ENCODE assay signal across 11 cellular contexts in the genomic region with DNA sequence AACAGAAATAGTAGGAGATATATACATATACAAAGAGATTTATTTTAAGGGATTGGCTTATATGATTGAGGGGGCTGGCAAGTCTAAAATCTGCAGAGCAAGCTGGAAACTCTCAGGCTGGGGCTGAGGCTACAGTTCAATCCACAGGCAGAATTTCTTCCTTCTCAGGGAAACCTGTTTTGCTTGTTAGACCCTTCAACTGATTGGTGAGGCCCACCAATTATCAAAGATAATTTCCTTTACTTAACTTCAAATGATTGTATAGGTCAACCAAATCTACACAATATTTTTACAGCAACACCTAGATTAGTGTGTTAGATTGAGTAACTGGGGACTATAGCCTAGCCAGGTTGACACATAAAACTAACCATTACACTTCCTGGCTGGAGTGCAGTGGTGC. TPM values are rescaled to one million over a fixed set of nuclear protein-coding genes. Genes with fewer than 3 reads are reported as not detected.
"Had no signal": no experiment of that assay in that cellular context is flagged by ENCODE, and none has a peak within 500 bp of the region (broad histone marks: within the 10 kb centered on the region; RNA-seq: fewer than 3 reads in every experiment).

No MANE protein-coding gene starts in this region.

- H3K36me3 ChIP-seq: HAP-1 had no signal

- H3K4me1 ChIP-seq: HAP-1 had no signal

- ATAC-seq: GM23338, HCT116 had no signal

- H3K4me2 ChIP-seq: GM23338 had no signal

- H3K9me3 ChIP-seq: HAP-1 had no signal

- FAIRE-seq: H1, H54 had no signal

- H3K4me3 ChIP-seq: GM23248, GM23338, HAP-1 had no signal

- H3K27ac ChIP-seq: GM23248 had no signal

- H2AFZ ChIP-seq: GM23248, GM23338 had no signal

- DNase-seq: GM23248, GOT3, H7, H9, HCEC 1CT, HFFc6 had no signal

- H3K9ac ChIP-seq: GM23248 had no signal

RNA-seq across cellular contexts. Expression of a gene that starts 4.7 kb away (rescaled TPM):
- total RNA-seq: GM23248 had no signal
- polyA plus RNA-seq: GM23248 had no signal
